21 cellular contexts compared by ENCODE assay signal in the genomic region with DNA sequence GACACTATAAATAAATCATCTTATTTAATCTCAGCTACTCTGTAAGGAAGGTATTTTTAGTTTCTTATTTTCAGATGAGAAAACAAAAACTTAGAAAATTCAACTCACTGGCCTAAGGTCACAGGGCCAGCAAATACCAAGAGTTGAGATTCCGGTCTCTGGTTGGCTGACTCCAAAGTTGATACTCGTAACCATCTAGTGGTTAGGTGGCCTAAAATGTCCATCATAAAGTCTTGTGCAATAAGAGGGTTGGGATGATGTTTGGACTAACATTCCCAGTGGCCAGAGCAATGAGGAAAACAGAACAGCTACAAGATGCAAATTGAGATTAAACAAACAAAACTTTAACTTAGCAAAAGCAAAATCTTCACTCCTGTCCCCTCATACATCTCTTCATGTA.
DNase-seq lines count a peak whose midpoint lies in the region; ATAC-seq and TF ChIP-seq lines count a peak whose summit lies in the region.
"Had no signal": no experiment of that assay in that cellular context is flagged by ENCODE, and none has a peak within 500 bp of the region (broad histone marks: within the 10 kb centered on the region; RNA-seq: fewer than 3 reads in every experiment).

No MANE protein-coding gene starts in this region.

- H3K4ac ChIP-seq in IMR-90 (ENCODE audit: low read depth, low read length) (no peak overlapping the region), trophoblast cell (ENCODE audit: low read depth, low read length) (no peak overlapping the region)

- WGBS in IMR-90 (ENCODE audit: extremely low coverage in 2 of 2, insufficient read length in 1 of 2), 2 experiments = no CpG with 5 or more reads among the region's 2 CpGs
- no CpG with 5 or more reads among the region's 2 CpGs for WGBS in trophoblast cell (ENCODE audit: extremely low coverage, insufficient coverage, insufficient read length)

- no peaks in the 10 kb centered on the region for H3K9me1 ChIP-seq in IMR-90 (ENCODE audit: insufficient read depth, low read length)

- H4K8ac ChIP-seq in IMR-90 (ENCODE audit: low read depth in 2 of 2, low read length in 2 of 2) (no peak overlapping the region), trophoblast cell (ENCODE audit: low read depth, low read length) (no peak overlapping the region)

- no peak overlapping the region for H4K12ac ChIP-seq in trophoblast cell (ENCODE audit: low read depth, low read length)

- no peaks in the 10 kb centered on the region for H3K27me3 Mint-ChIP-seq in activated CD4-positive, alpha-beta T cell treated with anti-CD3 and anti-CD28 coated beads, Interleukin-2, amount 10 ng/mL, durations not matched to agents 24 days and 14 days
- H3K27me3 Mint-ChIP-seq: CD4-positive, alpha-beta memory T cell; CD4-positive, CD25-positive, alpha-beta regulatory T cell; CD8-positive, alpha-beta memory T cell had no signal

- H2BK15ac ChIP-seq in IMR-90 (ENCODE audit: low read depth, low read length) = no peak overlapping the region

- H4K91ac ChIP-seq in IMR-90 (ENCODE audit: insufficient read depth, low read depth, low read length) (no peak overlapping the region), trophoblast cell (ENCODE audit: low read depth, low read length) (no peak overlapping the region)

- no peaks in the 10 kb centered on the region for H3K36me3 Mint-ChIP-seq in activated CD4-positive, alpha-beta T cell treated with anti-CD3 and anti-CD28 coated beads, Interleukin-2, amount 10 ng/mL, durations not matched to agents 24 days and 14 days (ENCODE audit: low read depth)
- H3K36me3 Mint-ChIP-seq: CD14-positive monocyte; CD4-positive, alpha-beta memory T cell; CD4-positive, CD25-positive, alpha-beta regulatory T cell had no signal

- H3K4me3 Mint-ChIP-seq in activated CD4-positive, alpha-beta T cell treated with anti-CD3 and anti-CD28 coated beads, Interleukin-2, amount 10 ng/mL, durations not matched to agents 24 days and 14 days = no peak overlapping the region
- H3K4me3 Mint-ChIP-seq: CD14-positive monocyte; CD4-positive, alpha-beta memory T cell; CD4-positive, CD25-positive, alpha-beta regulatory T cell; CD8-positive, alpha-beta memory T cell had no signal

- no TSS peak for BruUV-seq in IMR-90 (replicated peaks; lab: Mats Ljungman, UMichigan)

- TF ChIP-seq CTCF in IMR-90 (conservative IDR thresholded peaks at IDR 0.05; ENCODE audit: low read depth, low read length) = no peak

- CTCF ChIA-PET in IMR-90 (lab: Yijun Ruan, JAX) = interaction anchor here (0.6 kb wide), 1 partner anchor 1545 kb away, joined by 3 read pairs; no protein-coding TSS in a partner anchor

- H3K27me3 ChIP-seq in IMR-90 (ENCODE audit: control insufficient read depth, insufficient read depth, low read length) (no peaks in the 10 kb centered on the region), trophoblast cell (ENCODE audit: insufficient read depth, low read length) (no peaks in the 10 kb centered on the region)
- H3K27me3 ChIP-seq: BE2C, BLaER1 had no signal

- in situ Hi-C loops in IMR-90 (cut with MboI; ENCODE audit: low sequenced_read_pairs) = no loop called here

- H2AK9ac ChIP-seq in IMR-90 (replicated peaks; ENCODE audit: low read depth, low read length, poor library complexity) = no peak overlapping the region

- DNase-seq in EH (ENCODE audit: low read depth) (peak; percentile 9), IMR-90 (no peak), trophoblast cell (peak; percentile 33 to 72)
- DNase-seq in activated CD4-positive, alpha-beta T cell treated with anti-CD3 and anti-CD28 coated beads, Interleukin-2, amount 10 ng/mL, durations not matched to agents 24 days and 14 days = no peak
- DNase-seq: 8988T; ACHN; BE2C; C1 segment of cervical spinal cord; CD4-positive, alpha-beta memory T cell; CD4-positive, CD25-positive, alpha-beta regulatory T cell; CD8-positive, alpha-beta memory T cell; COR-L47; DMS 273 treated with DMSO at 0.1 percent for 48 hours; DMS153; DMS53; DMS79; DND-41; GF-D8 had no signal

- H3K18ac ChIP-seq in IMR-90 (ENCODE audit: low read depth, low read length) = no peak overlapping the region
- no peak overlapping the region for H3K18ac ChIP-seq in trophoblast cell (ENCODE audit: low read length)

- H3K79me1 ChIP-seq in IMR-90 (ENCODE audit: low read depth in 1 of 2, low read length in 2 of 2) = no peaks in the 10 kb centered on the region
- H3K79me1 ChIP-seq in trophoblast cell (ENCODE audit: low read length) = no peaks in the 10 kb centered on the region

- H3K9me3 ChIP-seq in IMR-90 (ENCODE audit: control insufficient read depth, insufficient read depth, low read length) (no peaks in the 10 kb centered on the region), trophoblast cell (ENCODE audit: insufficient read depth, low read depth, low read length) (no peaks in the 10 kb centered on the region)
- H3K9me3 ChIP-seq: BE2C, BLaER1 had no signal

- H4K5ac ChIP-seq in IMR-90 (ENCODE audit: low read depth, low read length) = no peak overlapping the region

- H2BK12ac ChIP-seq in trophoblast cell (ENCODE audit: low read length) = no peak overlapping the region

- H2AK5ac ChIP-seq in IMR-90 (ENCODE audit: low read depth, low read length) = no peak overlapping the region
- H2AK5ac ChIP-seq in trophoblast cell (ENCODE audit: low read length) = no peak overlapping the region

- H3K79me2 ChIP-seq in trophoblast cell (ENCODE audit: control insufficient read depth, insufficient read depth, low read length, poor library complexity) = no peaks in the 10 kb centered on the region

- H2BK120ac ChIP-seq in IMR-90 (ENCODE audit: low read depth, low read length) (no peak overlapping the region), trophoblast cell (ENCODE audit: insufficient read depth, low read length, poor library complexity) (no peak overlapping the region)

- TF ChIP-seq POLR2A in IMR-90 (IDR thresholded peaks at IDR 0.05; ENCODE audit: low read depth, low read length) = no peak

- H3K27ac ChIP-seq in IMR-90 (ENCODE audit: insufficient read depth, low read length) (no peak overlapping the region), trophoblast cell (ENCODE audit: low read depth, low read length) (no peak overlapping the region)
- H3K27ac ChIP-seq: BLaER1 had no signal

- H3K4me3 ChIP-seq in IMR-90 (ENCODE audit: insufficient read depth, low read depth, low read length) (no peak overlapping the region), trophoblast cell (ENCODE audit: low read depth, low read length) (no peak overlapping the region)
- H3K4me3 ChIP-seq: BLaER1 had no signal

- intact Hi-C loops in IMR-90 (cut with micrococcal nuclease) = no loop called here
- intact Hi-C loops in activated CD4-positive, alpha-beta T cell treated with anti-CD3 and anti-CD28 coated beads, Interleukin-2, amount 10 ng/mL, durations not matched to agents 24 days and 14 days (cut with micrococcal nuclease) = no loop called here

- H3K56ac ChIP-seq in IMR-90 (ENCODE audit: extremely low read depth, insufficient read depth, low read length) = no peak overlapping the region

- ATAC-seq in IMR-90 (ENCODE audit: low read depth) (no peak), GM19463 (IDR thresholded peaks at IDR 0.05; ENCODE audit: unreplicated experiment) (no peak)

- H2BK5ac ChIP-seq in IMR-90 (ENCODE audit: low read depth, low read length, poor library complexity, severe bottlenecking) (no peak overlapping the region), trophoblast cell (ENCODE audit: low read depth, low read length, poor library complexity) (no peak overlapping the region)

- H3K14ac ChIP-seq in IMR-90 (replicated peaks; ENCODE audit: low read depth, low read length) (no peak overlapping the region), trophoblast cell (ENCODE audit: low read length) (no peak overlapping the region)

- H3K23ac ChIP-seq in IMR-90 (ENCODE audit: low read depth, low read length) (no peak overlapping the region), trophoblast cell (ENCODE audit: low read length) (no peak overlapping the region)

- no peak overlapping the region for H2BK20ac ChIP-seq in IMR-90 (ENCODE audit: low read depth, low read length)

- no peak overlapping the region for H3K27ac Mint-ChIP-seq in activated CD4-positive, alpha-beta T cell treated with anti-CD3 and anti-CD28 coated beads, Interleukin-2, amount 10 ng/mL, durations not matched to agents 24 days and 14 days
- H3K27ac Mint-ChIP-seq: CD14-positive monocyte; CD4-positive, alpha-beta memory T cell; CD4-positive, CD25-positive, alpha-beta regulatory T cell; CD8-positive, alpha-beta memory T cell had no signal

- H3K4me2 ChIP-seq in IMR-90 (ENCODE audit: low read depth, low read length) (no peak overlapping the region), trophoblast cell (ENCODE audit: low read length) (no peak overlapping the region)
- H3K4me2 ChIP-seq: BLaER1 had no signal

- H3K36me3 ChIP-seq in IMR-90 (ENCODE audit: control insufficient read depth, insufficient read depth, low read length) (no peaks in the 10 kb centered on the region), trophoblast cell (ENCODE audit: control insufficient read depth in 1 of 2, insufficient read depth in 2 of 2, low read length in 2 of 2) (no peaks in the 10 kb centered on the region)
- H3K36me3 ChIP-seq: BE2C, BLaER1 had no signal

- dilution Hi-C loops in IMR-90 (cut with HindIII; ENCODE audit: low sequenced_read_pairs, unreplicated experiment) = no loop called here

- POLR2A ChIA-PET in IMR-90 (lab: Charles Lee; ENCODE audit: unreplicated experiment) = no interaction called here

- peaks cover 1% of the 10 kb centered on the region for H3K9me3 Mint-ChIP-seq in activated CD4-positive, alpha-beta T cell treated with anti-CD3 and anti-CD28 coated beads, Interleukin-2, amount 10 ng/mL, durations not matched to agents 24 days and 14 days

- H3K4me1 ChIP-seq in IMR-90 (ENCODE audit: control insufficient read depth, insufficient read depth, low read length) (no peaks in the 10 kb centered on the region), trophoblast cell (ENCODE audit: control insufficient read depth in 1 of 2, insufficient read depth in 2 of 2, low read length in 2 of 2) (no peaks in the 10 kb centered on the region)
- H3K4me1 ChIP-seq: BE2C, BLaER1 had no signal

- no peaks in the 10 kb centered on the region for H4K20me1 ChIP-seq in IMR-90 (ENCODE audit: insufficient read depth, low read length)
- H4K20me1 ChIP-seq: BLaER1 had no signal

- no peak for TF ChIP-seq RAD21 in IMR-90 (IDR thresholded peaks at IDR 0.05; ENCODE audit: low read length)

- H2AFZ ChIP-seq in IMR-90 (replicated peaks; ENCODE audit: low read length, poor library complexity) (no peak overlapping the region), trophoblast cell (ENCODE audit: insufficient read depth, low read length, poor library complexity) (no peak overlapping the region)

- H3K9ac ChIP-seq in IMR-90 (ENCODE audit: low read depth, low read length) = no peak overlapping the region
- H3K9ac ChIP-seq in trophoblast cell (ENCODE audit: low read length) = no peak overlapping the region
- H3K9ac ChIP-seq: BLaER1 had no signal

- H3K4me1 Mint-ChIP-seq in activated CD4-positive, alpha-beta T cell treated with anti-CD3 and anti-CD28 coated beads, Interleukin-2, amount 10 ng/mL, durations not matched to agents 24 days and 14 days = no peaks in the 10 kb centered on the region
- H3K4me1 Mint-ChIP-seq: CD14-positive monocyte; CD4-positive, alpha-beta memory T cell; CD4-positive, CD25-positive, alpha-beta regulatory T cell; CD8-positive, alpha-beta memory T cell had no signal

TF ChIP-seq in IMR-90, 13 proteins besides CTCF, POLR2A, EP300 and RAD21 (continues in another document):
- TF ChIP-seq CEBPB (IDR thresholded peaks at IDR 0.05; ENCODE audit: low read depth, low read length) (peak; percentile 35; the same call in 1 of the 2 replicates), BHLHE40 (IDR thresholded peaks at IDR 0.05; ENCODE audit: low read depth, low read length) (no peak)

Comparison
In these comparisons a context has a peak if more than half of its experiments do, and no peak if none do; other contexts are left out.
1. DNase-seq: peak in EH (single experiment) and trophoblast cell (2 of 2); none in IMR-90 (single experiment) and activated CD4-positive, alpha-beta T cell treated with anti-CD3 and anti-CD28 coated beads, Interleukin-2, amount 10 ng/mL, durations not matched to agents 24 days and 14 days (single experiment).